Comparison of ENCODE assay signal across 18 cellular contexts in genomic region chrX:47177079-47177478, GRCh38. TPM values are rescaled to one million over a fixed set of nuclear protein-coding genes. Genes with fewer than 3 reads are reported as not detected.
DNase-seq lines count a peak whose midpoint lies in the region; ATAC-seq, FAIRE-seq and TF ChIP-seq lines count a peak whose summit lies in the region.
"Had no signal": no experiment of that assay in that cellular context is flagged by ENCODE, and none has a peak within 500 bp of the region (broad histone marks: within the 10 kb centered on the region; RNA-seq: fewer than 3 reads in every experiment).

No MANE protein-coding gene starts in this region.

- no peak for FAIRE-seq in kidney (lab: Jason Lieb, UNC)

- no peak overlapping the region for H3K4me3 Mint-ChIP-seq in activated T-helper 17 cell treated with anti-CD3 and anti-CD28 coated beads, Interleukin-2, amount 50 U/mL, for 72 hours
- H3K4me3 Mint-ChIP-seq: B cell; CD4-positive, CD25-positive, alpha-beta regulatory T cell; H9 had no signal

- TF ChIP-seq EP300 in suprapubic skin (IDR thresholded peaks at IDR 0.05), result no peak

- TF ChIP-seq POLR2A in suprapubic skin (IDR thresholded peaks at IDR 0.05), result no peak

- H3K27ac Mint-ChIP-seq in activated T-helper 17 cell treated with anti-CD3 and anti-CD28 coated beads, Interleukin-2, amount 50 U/mL, for 72 hours, result no peak overlapping the region
- H3K27ac Mint-ChIP-seq: B cell; CD4-positive, CD25-positive, alpha-beta regulatory T cell had no signal

- peaks cover 90% of the 10 kb centered on the region for H3K36me3 Mint-ChIP-seq in activated T-helper 17 cell treated with anti-CD3 and anti-CD28 coated beads, Interleukin-2, amount 50 U/mL, for 72 hours (ENCODE audit: low read depth)

- H3K9me3 Mint-ChIP-seq in activated T-helper 17 cell treated with anti-CD3 and anti-CD28 coated beads, Interleukin-2, amount 50 U/mL, for 72 hours, result no peaks in the 10 kb centered on the region

- H3K27ac ChIP-seq in kidney (ENCODE audit: low read depth in 2 of 2, low read length in 2 of 2) (no peak overlapping the region), suprapubic skin (no peak overlapping the region)
- H3K27ac ChIP-seq: SJSA1 had no signal

- intact Hi-C loops in kidney (cut with DNase I), result no loop called here

- peaks cover 7% of the 10 kb centered on the region for H3K4me1 Mint-ChIP-seq in activated T-helper 17 cell treated with anti-CD3 and anti-CD28 coated beads, Interleukin-2, amount 50 U/mL, for 72 hours
- H3K4me1 Mint-ChIP-seq: B cell; CD4-positive, CD25-positive, alpha-beta regulatory T cell; H9 had no signal

- H3K36me3 ChIP-seq in kidney (ENCODE audit: control insufficient read depth in 1 of 2, insufficient read depth in 2 of 2, low read length in 2 of 2) (peaks cover 3 to 14% of the 10 kb centered on the region in 2 donors), suprapubic skin (peaks cover 76% of the 10 kb centered on the region)

- H3K4me3 ChIP-seq in kidney (ENCODE audit: low read length in 2 of 2), result no peak overlapping the region
- no peak overlapping the region for H3K4me3 ChIP-seq in suprapubic skin
- H3K4me3 ChIP-seq: SJSA1 had no signal

- H3K27me3 ChIP-seq in suprapubic skin, result no peaks in the 10 kb centered on the region
- H3K27me3 ChIP-seq: SJSA1 had no signal

- H3K9me3 ChIP-seq in kidney (ENCODE audit: control insufficient read depth in 1 of 2, low read length in 2 of 2) (no peaks in the 10 kb centered on the region), suprapubic skin (no peaks in the 10 kb centered on the region)
- H3K9me3 ChIP-seq: SJSA1 had no signal

- peak; percentile 52 for ATAC-seq in activated T-helper 17 cell treated with anti-CD3 and anti-CD28 coated beads, Interleukin-2, amount 50 U/mL, for 72 hours (replicated peaks)
- ATAC-seq in GM19397 (IDR thresholded peaks at IDR 0.05; ENCODE audit: unreplicated experiment), result no peak

- no peak for TF ChIP-seq CTCF in kidney (IDR thresholded peaks at IDR 0.05; ENCODE audit: borderline replicate concordance, extremely low read depth, insufficient read depth)
- no peak for TF ChIP-seq CTCF in suprapubic skin (IDR thresholded peaks at IDR 0.05)

- no peak overlapping the region for H3K9ac ChIP-seq in kidney (ENCODE audit: low read length in 2 of 2)

- DNase-seq in activated effector memory CD4-positive, alpha-beta T cell treated with anti-CD3 and anti-CD28 coated beads, Interleukin-2, amount 50 U/mL, for 16 hours, result peak; percentile 3
- DNase-seq in activated effector memory CD4-positive, alpha-beta T cell treated with Interleukin-2 at 50 U/mL for 16 hours, result no peak
- DNase-seq in kidney, result peak; percentile 15
- peak; percentile 4 to 32 for DNase-seq in suprapubic skin (ENCODE audit: low spot score in 2 of 2)
- DNase-seq in NCI-H1417 (lab: John Stamatoyannopoulos, UW), result no peak
- DNase-seq in stimulated activated CD4-positive, alpha-beta T cell treated with anti-CD3 and anti-CD28 coated beads, Interleukin-2, amount 100 ng/mL, for 24 hours, result no peak
- DNase-seq: CD4-positive, CD25-positive, alpha-beta regulatory T cell; COR-L47; DMS 273 treated with DMSO at 0.1 percent for 48 hours; DND-41; H9; NCI-H2029; NCI-H345; NCI-H524 treated with DMSO at 0.1 percent for 48 hours had no signal

- H3K27me3 Mint-ChIP-seq in activated T-helper 17 cell treated with anti-CD3 and anti-CD28 coated beads, Interleukin-2, amount 50 U/mL, for 72 hours, result no peaks in the 10 kb centered on the region
- H3K27me3 Mint-ChIP-seq: B cell; CD4-positive, CD25-positive, alpha-beta regulatory T cell had no signal

- H3K4me1 ChIP-seq in kidney (ENCODE audit: control insufficient read depth in 1 of 2, insufficient read depth in 1 of 2, low read depth in 1 of 2, low read length in 2 of 2), result no peaks in the 10 kb centered on the region
- peaks cover 4% of the 10 kb centered on the region for H3K4me1 ChIP-seq in suprapubic skin
- H3K4me1 ChIP-seq: SJSA1 had no signal

- 71% methylated on average over 2 of the region's 2 CpGs for WGBS in suprapubic skin

RNA-seq across cellular contexts. Expression of gene UBA1, which starts 16.6 kb away (rescaled TPM):
- 100 to 1,000 TPM; 227 to 255 TPM for total RNA-seq in activated T-helper 17 cell treated with anti-CD3 and anti-CD28 coated beads, Interleukin-2, amount 50 U/mL, for 72 hours
- total RNA-seq in kidney, result 218 TPM
- polyA plus RNA-seq in kidney (ENCODE audit: insufficient read depth, low read depth, low replicate concordance), result 155 TPM
- total RNA-seq in suprapubic skin, result 100 to 1,000 TPM; 146 to 186 (median 157) TPM

RNA-seq across cellular contexts. Expression of gene RBM10, which starts 32.1 kb away (rescaled TPM):
- 10 to 100 TPM; 54.3 to 57.9 TPM for total RNA-seq in activated T-helper 17 cell treated with anti-CD3 and anti-CD28 coated beads, Interleukin-2, amount 50 U/mL, for 72 hours
- total RNA-seq in kidney (31.7 TPM), suprapubic skin (10 to 100 TPM; 27.9 to 33.1 (median 30.2) TPM)
- 27.5 TPM for polyA plus RNA-seq in kidney (ENCODE audit: insufficient read depth, low read depth, low replicate concordance)

RNA-seq across cellular contexts. Expression of gene NDUFB11, which starts 32.6 kb away (rescaled TPM):
- total RNA-seq in activated T-helper 17 cell treated with anti-CD3 and anti-CD28 coated beads, Interleukin-2, amount 50 U/mL, for 72 hours, result 10 to 100 TPM; 72.3 to 94.4 TPM
- total RNA-seq in kidney, result 70.7 TPM
- 215 TPM for polyA plus RNA-seq in kidney (ENCODE audit: insufficient read depth, low read depth, low replicate concordance)
- 10 to 100 TPM; 28.0 to 67.3 (median 51.7) TPM for total RNA-seq in suprapubic skin

RNA-seq across cellular contexts. Expression of gene CDK16, which starts 41.4 kb away (rescaled TPM):
- total RNA-seq in activated T-helper 17 cell treated with anti-CD3 and anti-CD28 coated beads, Interleukin-2, amount 50 U/mL, for 72 hours, result 10 to 100 TPM; 58.3 to 71.5 TPM
- total RNA-seq in kidney (96.1 TPM), suprapubic skin (10 to 100 TPM; 70.5 to 90.1 (median 88.0) TPM)
- 89.1 TPM for polyA plus RNA-seq in kidney (ENCODE audit: insufficient read depth, low read depth, low replicate concordance)

RNA-seq across cellular contexts. Expression of gene USP11, which starts 55.7 kb away (rescaled TPM):
- total RNA-seq in activated T-helper 17 cell treated with anti-CD3 and anti-CD28 coated beads, Interleukin-2, amount 50 U/mL, for 72 hours, result 10 to 100 TPM; 24.0 to 26.6 TPM
- total RNA-seq in kidney, result 91.6 TPM
- 30.9 TPM for polyA plus RNA-seq in kidney (ENCODE audit: insufficient read depth, low read depth, low replicate concordance)
- 10 to 100 TPM; 15.4 to 28.3 (median 20.9) TPM for total RNA-seq in suprapubic skin

Comparison
In these comparisons a context has a peak if more than half of its experiments do, and no peak if none do; other contexts are left out.
1. DNase-seq: peak in activated effector memory CD4-positive, alpha-beta T cell treated with anti-CD3 and anti-CD28 coated beads, Interleukin-2, amount 50 U/mL, for 16 hours (single experiment), kidney (single experiment) and suprapubic skin (2 of 2); none in activated effector memory CD4-positive, alpha-beta T cell treated with Interleukin-2 at 50 U/mL for 16 hours (single experiment), NCI-H1417 (0 of 3) and stimulated activated CD4-positive, alpha-beta T cell treated with anti-CD3 and anti-CD28 coated beads, Interleukin-2, amount 100 ng/mL, for 24 hours (0 of 2).